ENCODE assay signal across 8 cellular contexts in genomic region chr3:192918275-192918588, GRCh38. TPM values are rescaled to one million over a fixed set of nuclear protein-coding genes. Genes with fewer than 3 reads are reported as not detected.
A peak's percentile ranks its signal among the peaks of the same experiment; 100 is the strongest.
DNase-seq lines count a peak whose midpoint lies in the region; TF ChIP-seq lines count a peak whose summit lies in the region.

No MANE protein-coding gene starts in this region.

- H3K36me3 Mint-ChIP-seq in nephron progenitor cell (ENCODE audit: low read depth), result no peaks in the 10 kb centered on the region

- peak overlapping the region; percentile 85 for H3K27ac Mint-ChIP-seq in nephron progenitor cell

- peaks cover 61% of the 10 kb centered on the region for H3K4me1 Mint-ChIP-seq in nephron progenitor cell

- H3K27me3 ChIP-seq in BJ (ENCODE audit: control insufficient read depth, insufficient read depth, low read length) (no peaks in the 10 kb centered on the region), MG63 (no peaks in the 10 kb centered on the region; the same call in 1 of the 2 replicates)
- H3K27me3 ChIP-seq in effector memory CD4-positive, alpha-beta T cell (replicated peaks; ENCODE audit: control insufficient read depth, insufficient read depth, low read length, poor library complexity, severe bottlenecking), result no peaks in the 10 kb centered on the region

- H3K27ac ChIP-seq in effector memory CD4-positive, alpha-beta T cell (ENCODE audit: insufficient read depth, low read length, poor library complexity, severe bottlenecking), result peak overlapping the region; percentile 78

- H3K36me3 ChIP-seq in BJ (ENCODE audit: control insufficient read depth, insufficient read depth, low read length) (no peaks in the 10 kb centered on the region), MG63 (no peaks in the 10 kb centered on the region)
- H3K36me3 ChIP-seq in effector memory CD4-positive, alpha-beta T cell (ENCODE audit: control insufficient read depth, insufficient read depth, low read length), result no peaks in the 10 kb centered on the region

- peak overlapping the region; percentile 99 for H3K4me3 Mint-ChIP-seq in nephron progenitor cell

- no peaks in the 10 kb centered on the region for H3K9me3 Mint-ChIP-seq in nephron progenitor cell

- no peaks in the 10 kb centered on the region for H3K4me1 ChIP-seq in effector memory CD4-positive, alpha-beta T cell (ENCODE audit: control insufficient read depth, insufficient read depth, low read length, poor library complexity, severe bottlenecking)

- no peak for DNase-seq in BJ (ENCODE audit: low read depth)
- DNase-seq in MG63, result no peak
- no peak for DNase-seq in effector memory CD4-positive, alpha-beta T cell
- DNase-seq in nephron progenitor cell, result no peak
- DNase-seq in dermis blood vessel endothelial cell, result no peak
- DNase-seq in HK-2 (ENCODE audit: unreplicated experiment), result no peak
- DNase-seq in putamen (ENCODE audit: low spot score), result no peak
- no peak for DNase-seq in NCI-H1105 treated with DMSO at 0.1 percent for 48 hours (lab: John Stamatoyannopoulos, UW)

- TF ChIP-seq CTCF in BJ (IDR thresholded peaks at IDR 0.05; ENCODE audit: insufficient read depth, low read depth, low read length) (no peak), nephron progenitor cell (IDR thresholded peaks at IDR 0.05) (no peak)

- CTCF ChIA-PET in BJ (lab: Yijun Ruan, JAX), result interaction anchor here (0.6 to 9.1 kb wide), 10 partner anchors 12 to 123 kb away, joined by 3 to 69 read pairs (median 4); no protein-coding TSS in a partner anchor

- peaks cover 36% of the 10 kb centered on the region for H3K27me3 Mint-ChIP-seq in nephron progenitor cell (ENCODE audit: low read depth, poor library complexity)

- H3K4me3 ChIP-seq in BJ (ENCODE audit: low read depth, low read length) (peak overlapping the region; percentile 79), MG63 (peak overlapping the region; percentile 98)
- H3K4me3 ChIP-seq in effector memory CD4-positive, alpha-beta T cell (ENCODE audit: insufficient read depth, low read depth, low read length, poor library complexity, severe bottlenecking), result peak overlapping the region; percentile 82

- no peaks in the 10 kb centered on the region for H3K9me3 ChIP-seq in MG63
- H3K9me3 ChIP-seq in effector memory CD4-positive, alpha-beta T cell (ENCODE audit: control insufficient read depth, low read length), result no peaks in the 10 kb centered on the region

- POLR2A ChIA-PET in BJ (lab: Charles Lee), result no interaction called here

RNA-seq across cellular contexts. Expression of gene MB21D2, which starts 0.6 kb away (rescaled TPM):
- 12.3 and 13.3 TPM in 2 replicates for polyA plus RNA-seq in BJ (2011; rRNA removed)
- 20.3 and 27.6 TPM in 2 replicates for polyA minus RNA-seq in BJ (2011; rRNA and poly(A)+ RNA removed)
- 23.8 and 26.4 TPM in 2 replicates for total RNA-seq in MG63 (2014; rRNA removed; shearing (Covaris generic); ENCODE audit: low replicate concordance)
- 3.9 and 4.0 TPM in 2 replicates for total RNA-seq in dermis blood vessel endothelial cell
